ENCODE assay signal across 8 cellular contexts in genomic region chr3:177574232-177574856, GRCh38.
A peak's percentile ranks its signal among the peaks of the same experiment; 100 is the strongest.
DNase-seq lines count a peak whose midpoint lies in the region; ATAC-seq and TF ChIP-seq lines count a peak whose summit lies in the region.

No MANE protein-coding gene starts in this region.

- WGBS in heart right ventricle, 2 donors = 69 to 73% methylated on average over 7 of the region's 7 CpGs

- H3K9me3 ChIP-seq in heart right ventricle (no peaks in the 10 kb centered on the region), Peyer's patch (no peaks in the 10 kb centered on the region)

- DNase-seq in HT-29 (ENCODE audit: low spot score) (peak; percentile 93), SHP77 treated with DMSO at 0.1 percent for 48 hours (lab: John Stamatoyannopoulos, UW) (peak; percentile 78), heart right ventricle (peak in 1 of 2 donors; percentile 38), sciatic nerve (ENCODE audit: low spot score) (peak; percentile 68), cortex of kidney (lab: John Stamatoyannopoulos, UW) (no peak), Peyer's patch (no peak), foreskin keratinocyte (no peak), posterior cingulate gyrus (no peak)

- no peaks in the 10 kb centered on the region for H3K36me3 ChIP-seq in heart right ventricle
- H3K36me3 ChIP-seq in Peyer's patch = no peaks in the 10 kb centered on the region

- H3K4me3 ChIP-seq in heart right ventricle (no peak overlapping the region), Peyer's patch (no peak overlapping the region)

- ATAC-seq in heart right ventricle = peak in 7 of 8 donors; percentile 44 to 76 (median 61)
- ATAC-seq in sciatic nerve = peak; percentile 81
- ATAC-seq in foreskin keratinocyte = no peak

- no peak overlapping the region for H3K27ac ChIP-seq in heart right ventricle
- no peak overlapping the region for H3K27ac ChIP-seq in Peyer's patch
- H3K27ac ChIP-seq in foreskin keratinocyte = no peak overlapping the region

- TF ChIP-seq CTCF in heart right ventricle (IDR thresholded peaks at IDR 0.05) (no peak), Peyer's patch (IDR thresholded peaks at IDR 0.05) (no peak), foreskin keratinocyte (conservative IDR thresholded peaks at IDR 0.05) (no peak)

- intact Hi-C loops in heart right ventricle (cut with DNase I) = no loop called here
- intact Hi-C loops in sciatic nerve (cut with DNase I) = no loop called here
- intact Hi-C loops in posterior cingulate gyrus (cut with DNase I) = no loop called here

- H3K4me1 ChIP-seq in heart right ventricle (peaks cover 0 to 19% (median 3%) of the 10 kb centered on the region in 9 donors), Peyer's patch (no peaks in the 10 kb centered on the region), foreskin keratinocyte (no peaks in the 10 kb centered on the region)

- TF ChIP-seq POLR2A in Peyer's patch (IDR thresholded peaks at IDR 0.05) = no peak

- no peaks in the 10 kb centered on the region for H3K27me3 ChIP-seq in heart right ventricle
- H3K27me3 ChIP-seq in Peyer's patch = no peaks in the 10 kb centered on the region
- no peaks in the 10 kb centered on the region for H3K27me3 ChIP-seq in foreskin keratinocyte

Comparison
In these comparisons a context has a peak if more than half of its experiments do, and no peak if none do; other contexts are left out.
1. DNase-seq: peak in HT-29 (single experiment), SHP77 treated with DMSO at 0.1 percent for 48 hours (single experiment) and sciatic nerve (single experiment); none in cortex of kidney (single experiment), Peyer's patch (0 of 3), foreskin keratinocyte (0 of 2) and posterior cingulate gyrus (0 of 10).